Comparison of ENCODE assay signal across 8 cellular contexts in genomic region chr1:23341829-23342697, GRCh38. TPM values are rescaled to one million over a fixed set of nuclear protein-coding genes. Genes with fewer than 3 reads are reported as not detected.
DNase-seq lines count a peak whose midpoint lies in the region; ATAC-seq, FAIRE-seq and TF ChIP-seq lines count a peak whose summit lies in the region.

No MANE protein-coding gene starts in this region.

- no peaks in the 10 kb centered on the region for H3K9me3 ChIP-seq in heart right ventricle
- no peaks in the 10 kb centered on the region for H3K9me3 ChIP-seq in left lung

- WGBS in heart right ventricle, 2 donors: 17 to 23% methylated on average over 10 of the region's 10 CpGs
- 8% methylated on average over 10 of the region's 10 CpGs for WGBS in urinary bladder

- H3K36me3 Mint-ChIP-seq in activated naive CD8-positive, alpha-beta T cell: peaks cover 15% of the 10 kb centered on the region

- H3K4me3 Mint-ChIP-seq in activated naive CD8-positive, alpha-beta T cell: peak overlapping the region; percentile 93

- peak overlapping the region; percentile 96 for H3K27ac Mint-ChIP-seq in activated naive CD8-positive, alpha-beta T cell

- H3K27me3 Mint-ChIP-seq in activated naive CD8-positive, alpha-beta T cell: no peaks in the 10 kb centered on the region

- peaks cover 0 to 14% (median 9%) of the 10 kb centered on the region in 9 donors for H3K36me3 ChIP-seq in heart right ventricle
- peaks cover 0 to 11% of the 10 kb centered on the region in 2 donors for H3K36me3 ChIP-seq in left lung
- peaks cover 2% of the 10 kb centered on the region for H3K36me3 ChIP-seq in urinary bladder (ENCODE audit: insufficient read depth)

- intact Hi-C loops in heart right ventricle (cut with DNase I) (loop anchor here in 6 of 10 donors (5.0 to 10.0 kb wide), 3 partner anchors 60 to 140 kb away; partner anchors contain the start of gene ASAP3 (in 1 of the 6)), cardiac septum (cut with DNase I) (loop anchor here (5.0 kb wide), 1 partner anchor 140 kb away; the partner anchor contains the start of gene ASAP3), left lung (cut with DNase I) (no loop called here)

- peaks cover 61% of the 10 kb centered on the region for H3K4me1 Mint-ChIP-seq in activated naive CD8-positive, alpha-beta T cell (ENCODE audit: low read depth)

- H3K4me3 ChIP-seq in heart right ventricle (peak overlapping the region in 9 of 10 donors; percentile 87 to 99 (median 89)), left lung (peak overlapping the region; percentile 77 to 99), urinary bladder (ENCODE audit: low read depth, low read length) (peak overlapping the region; percentile 22)

- H3K4me1 ChIP-seq in heart right ventricle (peaks cover 2 to 70% (median 58%) of the 10 kb centered on the region in 9 donors), left lung (peaks cover 15 to 71% of the 10 kb centered on the region in 2 donors), urinary bladder (ENCODE audit: insufficient read depth) (peaks cover 3% of the 10 kb centered on the region)

- H3K27me3 ChIP-seq in heart right ventricle: no peaks in the 10 kb centered on the region
- no peaks in the 10 kb centered on the region for H3K27me3 ChIP-seq in left lung

- no peak for TF ChIP-seq CTCF in heart right ventricle (IDR thresholded peaks at IDR 0.05)
- no peak for TF ChIP-seq CTCF in left lung (IDR thresholded peaks at IDR 0.05)

- FAIRE-seq in GM12891 (lab: Jason Lieb, UNC): no peak

- no peak for TF ChIP-seq POLR2A in GM12891 (IDR thresholded peaks at IDR 0.05; ENCODE audit: low read depth, low read length)

- DNase-seq in heart right ventricle (no peak), cardiac septum (ENCODE audit: low spot score) (no peak), left lung (no peak), NCI-H1417 treated with DMSO at 0.1 percent for 48 hours (lab: John Stamatoyannopoulos, UW) (no peak), GM12891 (ENCODE audit: insufficient read length, low spot score) (no peak), GM03348 (ENCODE audit: low spot score) (no peak)

- H3K27ac ChIP-seq in heart right ventricle (peak overlapping the region in 2 of 10 donors; percentile 5 to 96), left lung (peak overlapping the region; percentile 96 to 97), urinary bladder (ENCODE audit: low read depth) (no peak overlapping the region)

- H3K9me3 Mint-ChIP-seq in activated naive CD8-positive, alpha-beta T cell (ENCODE audit: low read depth): no peaks in the 10 kb centered on the region

- ATAC-seq in heart right ventricle: no peak
- ATAC-seq in left lung: no peak

TF ChIP-seq in GM12891, 5 proteins besides CTCF, POLR2A, EP300 and RAD21:
- TF ChIP-seq PAX5 (IDR thresholded peaks at IDR 0.05; ENCODE audit: insufficient read depth, low read length, severe bottlenecking) (no peak), POU2F2 (IDR thresholded peaks at IDR 0.05; ENCODE audit: low read depth, low read length) (no peak), TAF1 (IDR thresholded peaks at IDR 0.05; ENCODE audit: low read depth, low read length) (no peak), SPI1 (IDR thresholded peaks at IDR 0.05; ENCODE audit: low read depth, low read length) (no peak), POLR2AphosphoS5 (IDR thresholded peaks at IDR 0.05; ENCODE audit: low read depth, low read length) (no peak)

RNA-seq across cellular contexts. Expression of gene HNRNPR, which starts 2.0 kb away (rescaled TPM):
- 10 to 100 TPM; 56.7 to 72.7 (median 66.4) TPM for total RNA-seq in heart right ventricle
- 10 to 100 TPM; 44.6 to 60.3 TPM for polyA plus RNA-seq in heart right ventricle
- 67.3 TPM for total RNA-seq in cardiac septum
- total RNA-seq in left lung: 100 to 1,000 TPM in 1 of 2 donors, 10 to 100 TPM in 1; 84.3 to 108 TPM
- total RNA-seq in urinary bladder: 181 TPM
- polyA plus RNA-seq in urinary bladder: 88.5 TPM
- 93.5 TPM for polyA plus RNA-seq in GM12891 (2012; ENCODE audit: low read depth, missing spikeins)

RNA-seq across cellular contexts. Expression of gene ZNF436, which starts 27.6 kb away (rescaled TPM):
- total RNA-seq in heart right ventricle (10 to 100 TPM in 9 of 10 donors, 1 to 10 TPM in 1; 9.4 to 25.5 (median 16.3) TPM), cardiac septum (19.8 TPM), left lung (10 to 100 TPM in 1 of 2 donors, 1 to 10 TPM in 1; 9.2 to 10.2 TPM), urinary bladder (64.9 TPM)
- polyA plus RNA-seq in heart right ventricle (1 to 10 TPM; 3.3 to 4.2 TPM), urinary bladder (11.3 TPM)
- 1.4 TPM for polyA plus RNA-seq in GM12891 (2012; ENCODE audit: low read depth, missing spikeins)

Comparison
In these comparisons a context has a peak if more than half of its experiments do, and no peak if none do; other contexts are left out.
1. H3K4me3 ChIP-seq: peak in every context shown above with its lines; median percentile 89 in heart right ventricle; 88 in left lung; 22 in urinary bladder.
2. intact Hi-C loops: an anchor here in heart right ventricle (5.0 to 10.0 kb wide) and cardiac septum (5.0 kb wide); none called in left lung.